17 cellular contexts compared by ENCODE assay signal in genomic region chr16:75534560-75535205, GRCh38. TPM values are rescaled to one million over a fixed set of nuclear protein-coding genes. Genes with fewer than 3 reads are reported as not detected.
DNase-seq lines count a peak whose midpoint lies in the region; ATAC-seq, FAIRE-seq and TF ChIP-seq lines count a peak whose summit lies in the region.
"Had no signal": no experiment of that assay in that cellular context is flagged by ENCODE, and none has a peak within 500 bp of the region (broad histone marks: within the 10 kb centered on the region; RNA-seq: fewer than 3 reads in every experiment).

No MANE protein-coding gene starts in this region.

- 23% methylated on average over 19 of the region's 19 CpGs for WGBS in K562 (ENCODE audit: insufficient coverage, low coverage, missing lambda C conversion rate)

- H2AFZ ChIP-seq in K562 (ENCODE audit: low read depth, low read length) = no peak overlapping the region

- H3K4me1 ChIP-seq in BLaER1 (peaks cover 16% of the 10 kb centered on the region), K562 (replicated peaks in 1 of 2; ENCODE audit: control insufficient read depth in 2 of 2, insufficient read depth in 2 of 2, low read length in 2 of 2) (peaks cover 0 to 16% of the 10 kb centered on the region in 2 experiments; a peak in 1 of 5 replicates), mucosa of descending colon (ENCODE audit: low read depth) (peaks cover 10% of the 10 kb centered on the region)
- H3K4me1 ChIP-seq: A549 had no signal

- peaks cover 5% of the 10 kb centered on the region; the same call in 1 of the 2 replicates for H3K9me3 ChIP-seq in BLaER1
- H3K9me3 ChIP-seq in K562 (replicated peaks; ENCODE audit: control insufficient read depth, insufficient read depth, low read depth, low read length) = no peaks in the 10 kb centered on the region
- H3K9me3 ChIP-seq in mucosa of descending colon = no peaks in the 10 kb centered on the region
- H3K9me3 ChIP-seq: A549 had no signal

- H4K20me1 ChIP-seq in BLaER1 (no peaks in the 10 kb centered on the region), K562 (replicated peaks; ENCODE audit: control insufficient read depth, insufficient read depth, low read length) (peaks cover 4% of the 10 kb centered on the region; the same call in 1 of the 2 replicates)

- TF ChIP-seq POLR2A in K562 (conservative IDR thresholded peaks at IDR 0.05) = no peak

- TF ChIP-seq CTCF in K562 (IDR thresholded peaks at IDR 0.05 in 2 of 3, conservative IDR thresholded peaks at IDR 0.05 in 1 of 3; ENCODE audit: insufficient read depth in 2 of 3, low read depth in 1 of 3, low read length in 3 of 3) (no peak), mucosa of descending colon (IDR thresholded peaks at IDR 0.05) (no peak)

- intact Hi-C loops in K562 (cut with micrococcal nuclease) = no loop called here
- intact Hi-C loops in mucosa of descending colon (cut with DNase I, micrococcal nuclease) = no loop called here

- H3K4me2 ChIP-seq in BLaER1 = peak overlapping the region; percentile 62
- H3K4me2 ChIP-seq in K562 (ENCODE audit: insufficient read depth, low read length) = no peak overlapping the region
- H3K4me2 ChIP-seq: A549 had no signal

- 0 out of 2 replicates have a peak, but pooled peaks cover 2% of the 10 kb centered on the region for H3K36me3 ChIP-seq in BLaER1
- no peaks in the 10 kb centered on the region for H3K36me3 ChIP-seq in K562 (ENCODE audit: control insufficient read depth, insufficient read depth, low read length)
- H3K36me3 ChIP-seq in mucosa of descending colon (ENCODE audit: low read depth) = no peaks in the 10 kb centered on the region

- H3K79me2 ChIP-seq in K562 (ENCODE audit: control insufficient read depth, insufficient read depth, low read length) = no peaks in the 10 kb centered on the region

- peak overlapping the region; percentile 41; the same call in 1 of the 2 replicates for H3K9ac ChIP-seq in BLaER1
- peak overlapping the region in 1 of 2 experiments; percentile 56; a peak in 1 of 4 replicates for H3K9ac ChIP-seq in K562 (ENCODE audit: insufficient read depth in 1 of 2, low read depth in 2 of 2, low read length in 2 of 2)

- H3K4me3 ChIP-seq in BLaER1 = no peak overlapping the region
- no peak overlapping the region for H3K4me3 ChIP-seq in K562
- no peak overlapping the region for H3K4me3 ChIP-seq in mucosa of descending colon
- H3K4me3 ChIP-seq: A549 had no signal

- POLR2A ChIA-PET in K562 (lab: Yijun Ruan, JAX) = interaction anchor here (0.7 to 5.1 kb wide), 10 partner anchors 8 to 122 kb away, joined by 3 to 27 read pairs (median 4); no protein-coding TSS in a partner anchor

- CTCF ChIA-PET in K562 (lab: Yijun Ruan, JAX; ENCODE audit: low intra/inter-chr PET ratio) = no interaction called here

- in situ Hi-C loops in K562 (cut with MboI) = no loop called here

- no TSS peak for BruUV-seq in K562 (replicated peaks; lab: Mats Ljungman, UMichigan)

- H3K27ac ChIP-seq in BLaER1 (peak overlapping the region; percentile 51; the same call in 1 of the 2 replicates), K562 (ENCODE audit: extremely low read depth, low read depth, low read length) (no peak overlapping the region)
- H3K27ac ChIP-seq: A549 had no signal

- no peak for TF ChIP-seq RAD21 in K562 (CRISPR knock-in tag; conservative IDR thresholded peaks at IDR 0.05 in 1 of 2, IDR thresholded peaks at IDR 0.05 in 1 of 2)

- H3K9me1 ChIP-seq in K562 (ENCODE audit: control insufficient read depth, insufficient read depth, low read length) = no peaks in the 10 kb centered on the region

- H3K27me3 ChIP-seq in BLaER1 (no peaks in the 10 kb centered on the region), K562 (ENCODE audit: control insufficient read depth in 2 of 2, insufficient read depth in 2 of 2, low read length in 2 of 2) (peaks cover 22 to 51% of the 10 kb centered on the region in 2 experiments)

- TF ChIP-seq EP300 in K562 (IDR thresholded peaks at IDR 0.05; ENCODE audit: low read length) = no peak

- ATAC-seq in K562 (no peak; the same call in 2 of the 3 replicates), mucosa of descending colon (peak; percentile 0), GM19395 (IDR thresholded peaks at IDR 0.05; ENCODE audit: unreplicated experiment) (no peak)
- ATAC-seq: A549 had no signal

- FAIRE-seq in K562 (lab: Jason Lieb, UNC) = no peak
- FAIRE-seq: A549, D721Med had no signal

- no peak for DNase-seq in K562 (ENCODE audit: extremely low read depth in 1 of 4, low spot score in 3 of 4)
- peak in 1 of 3 donors; percentile 46 for DNase-seq in mucosa of descending colon
- peak; percentile 35 for DNase-seq in renal cortical epithelial cell (ENCODE audit: low read depth)
- DNase-seq in HuH-7 (ENCODE audit: low spot score) = no peak
- DNase-seq in NCI-H1694 treated with DMSO at 0.1 percent for 48 hours (lab: John Stamatoyannopoulos, UW) = no peak
- DNase-seq: CD4-positive, alpha-beta T cell; NCI-H1417; NCI-H2029; NCI-H510A; SIG-M5 had no signal

RNA-seq across cellular contexts. Expression of gene CHST5, which starts 1.2 kb away (rescaled TPM):
- 0.48 and 0.88 TPM in 2 replicates for total RNA-seq in K562 (2011; cell fraction: chromatin; rRNA removed; ENCODE audit: low replicate concordance)
- 0.26 and 0.50 TPM in 2 replicates for total RNA-seq in K562 (2011; cell fraction: nucleolus; rRNA removed)
- 0.59 and 0.76 TPM in 2 replicates for total RNA-seq in K562 (2011; cell fraction: nucleoplasm; rRNA removed)
- total RNA-seq in K562 (2014; rRNA removed) (not detected in 2 replicates), K562 (2014; rRNA removed; fragmentation: Illumina TruSeq; extraction: Trizol) (not detected in 2 replicates), K562 (2015; rRNA removed; fragmentation: Illumina TruSeq; extraction: Trizol) (0.07 TPM in 1 of 2 replicates, not detected in the other), K562 (2021) (0.18 and 0.20 TPM in 2 replicates), mucosa of descending colon (100 to 1,000 TPM in 2 of 3 donors, 10 to 100 TPM in 1; 27.4 to 111 (median 105) TPM), renal cortical epithelial cell (0.05 TPM in 1 of 2 replicates, not detected in the other)
- polyA plus RNA-seq in K562 (2011; rRNA removed) (0.06 and 0.09 TPM in 2 replicates), K562 (2014; fragmentation: Illumina TruSeq; extraction: Trizol) (0.40 TPM in 1 of 2 replicates, not detected in the other), K562 (2014; fragmentation: Nextera tagmentation; extraction: Ambion mirVana) (not detected), K562 (2014; rRNA removed) (0.05 and 0.21 TPM in 2 replicates)
- polyA plus RNA-seq in K562 (2011; cell fraction: cytosol; rRNA removed) = 0.03 and 0.19 TPM in 2 replicates
- 0.34 and 0.58 TPM in 2 replicates for polyA plus RNA-seq in K562 (2011; cell fraction: nucleus; rRNA removed)
- not detected in 2 replicates for polyA plus RNA-seq in K562 (2012)
- 0.07 and 0.09 TPM in 2 replicates for polyA minus RNA-seq in K562 (2011; rRNA and poly(A)+ RNA removed)
- polyA minus RNA-seq in K562 (2011; cell fraction: cytosol; rRNA and poly(A)+ RNA removed) = not detected in 2 replicates
- 0.22 TPM in 1 of 2 replicates, not detected in the other for polyA minus RNA-seq in K562 (2011; cell fraction: nucleus; rRNA and poly(A)+ RNA removed)
- total RNA-seq: CD4-positive, alpha-beta T cell; H9; RPMI7951 had no signal
- polyA plus RNA-seq: IgD-negative memory B cell had no signal

RNA-seq across cellular contexts. Expression of gene TMEM231, which starts 21.4 kb away (rescaled TPM):
- total RNA-seq in K562 (2011; cell fraction: chromatin; rRNA removed; ENCODE audit: low replicate concordance) = 31.6 and 45.2 TPM in 2 replicates
- 32.4 and 38.0 TPM in 2 replicates for total RNA-seq in K562 (2011; cell fraction: nucleolus; rRNA removed)
- total RNA-seq in K562 (2011; cell fraction: nucleoplasm; rRNA removed) = 45.1 and 54.6 TPM in 2 replicates
- 9.0 and 13.0 TPM in 2 replicates for total RNA-seq in K562 (2014; rRNA removed)
- total RNA-seq in K562 (2014; rRNA removed; fragmentation: Illumina TruSeq; extraction: Trizol) = 7.6 and 9.1 TPM in 2 replicates
- 6.8 and 7.2 TPM in 2 replicates for total RNA-seq in K562 (2015; rRNA removed; fragmentation: Illumina TruSeq; extraction: Trizol)
- total RNA-seq in K562 (2021) = 12.6 and 13.9 TPM in 2 replicates
- polyA plus RNA-seq in K562 (2011; rRNA removed) = 27.6 and 30.2 TPM in 2 replicates
- polyA plus RNA-seq in K562 (2011; cell fraction: cytosol; rRNA removed) = 70.9 and 80.2 TPM in 2 replicates
- polyA plus RNA-seq in K562 (2011; cell fraction: nucleus; rRNA removed) = 37.7 and 43.4 TPM in 2 replicates
- polyA plus RNA-seq in K562 (2012) = 10.1 and 12.8 TPM in 2 replicates
- 15.6 and 17.0 TPM in 2 replicates for polyA plus RNA-seq in K562 (2014; fragmentation: Illumina TruSeq; extraction: Trizol)
- polyA plus RNA-seq in K562 (2014; fragmentation: Nextera tagmentation; extraction: Ambion mirVana) = 1 to 10 TPM; 1.6 to 2.8 TPM
- polyA plus RNA-seq in K562 (2014; rRNA removed) = 10.9 and 13.0 TPM in 2 replicates
- 29.7 and 48.7 TPM in 2 replicates for polyA minus RNA-seq in K562 (2011; rRNA and poly(A)+ RNA removed)
- polyA minus RNA-seq in K562 (2011; cell fraction: cytosol; rRNA and poly(A)+ RNA removed) = 18.2 and 21.3 TPM in 2 replicates
- 16.7 and 17.2 TPM in 2 replicates for polyA minus RNA-seq in K562 (2011; cell fraction: nucleus; rRNA and poly(A)+ RNA removed)
- 1 to 10 TPM; 4.7 to 7.3 (median 5.5) TPM for total RNA-seq in mucosa of descending colon
- 9.7 and 18.3 TPM in 2 replicates for total RNA-seq in renal cortical epithelial cell

RNA-seq across cellular contexts. Expression of gene GABARAPL2, which starts 31.5 kb away (rescaled TPM):
- total RNA-seq in K562 (2011; cell fraction: chromatin; rRNA removed; ENCODE audit: low replicate concordance) = 39.7 and 43.4 TPM in 2 replicates
- 27.6 and 28.0 TPM in 2 replicates for total RNA-seq in K562 (2011; cell fraction: nucleolus; rRNA removed)
- 46.8 and 63.5 TPM in 2 replicates for total RNA-seq in K562 (2011; cell fraction: nucleoplasm; rRNA removed)
- 39.8 and 42.1 TPM in 2 replicates for total RNA-seq in K562 (2014; rRNA removed)
- 65.5 and 81.6 TPM in 2 replicates for total RNA-seq in K562 (2014; rRNA removed; fragmentation: Illumina TruSeq; extraction: Trizol)
- total RNA-seq in K562 (2015; rRNA removed; fragmentation: Illumina TruSeq; extraction: Trizol) = 49.0 and 50.5 TPM in 2 replicates
- 89.2 and 91.8 TPM in 2 replicates for total RNA-seq in K562 (2021)
- 89.0 and 118 TPM in 2 replicates for polyA plus RNA-seq in K562 (2011; rRNA removed)
- 44.7 and 87.3 TPM in 2 replicates for polyA plus RNA-seq in K562 (2011; cell fraction: cytosol; rRNA removed)
- 37.3 and 59.0 TPM in 2 replicates for polyA plus RNA-seq in K562 (2011; cell fraction: nucleus; rRNA removed)
- polyA plus RNA-seq in K562 (2012) = 113 TPM in 2 replicates
- 88.2 and 94.1 TPM in 2 replicates for polyA plus RNA-seq in K562 (2014; fragmentation: Illumina TruSeq; extraction: Trizol)
- 100 to 1,000 TPM; 252 to 288 TPM for polyA plus RNA-seq in K562 (2014; fragmentation: Nextera tagmentation; extraction: Ambion mirVana)
- polyA plus RNA-seq in K562 (2014; rRNA removed) = 101 and 105 TPM in 2 replicates
- 52.9 and 56.0 TPM in 2 replicates for polyA minus RNA-seq in K562 (2011; rRNA and poly(A)+ RNA removed)
- 27.2 and 28.1 TPM in 2 replicates for polyA minus RNA-seq in K562 (2011; cell fraction: cytosol; rRNA and poly(A)+ RNA removed)
- 14.4 and 26.2 TPM in 2 replicates for polyA minus RNA-seq in K562 (2011; cell fraction: nucleus; rRNA and poly(A)+ RNA removed)
- 100 to 1,000 TPM in 2 of 3 donors, 10 to 100 TPM in 1; 81.4 to 110 (median 106) TPM for total RNA-seq in mucosa of descending colon
- total RNA-seq in renal cortical epithelial cell = 42.9 and 101 TPM in 2 replicates

RNA-seq across cellular contexts. Expression of gene CHST6, which starts 39.4 kb away (rescaled TPM):
- total RNA-seq in K562 (2011; cell fraction: chromatin; rRNA removed; ENCODE audit: low replicate concordance) = 0.16 TPM in 1 of 2 replicates, not detected in the other
- total RNA-seq in K562 (2011; cell fraction: nucleolus; rRNA removed) = under 0.01 TPM in 2 replicates
- total RNA-seq in K562 (2011; cell fraction: nucleoplasm; rRNA removed) = 0.07 and 0.08 TPM in 2 replicates
- total RNA-seq in K562 (2014; rRNA removed) (0.05 TPM in 1 of 2 replicates, not detected in the other), K562 (2014; rRNA removed; fragmentation: Illumina TruSeq; extraction: Trizol) (not detected in 2 replicates), K562 (2015; rRNA removed; fragmentation: Illumina TruSeq; extraction: Trizol) (not detected in 2 replicates), K562 (2021) (0.02 and 0.09 TPM in 2 replicates), mucosa of descending colon (1 to 10 TPM; 1.8 to 2.9 (median 2.9) TPM), renal cortical epithelial cell (1.1 and 1.4 TPM in 2 replicates)
- polyA plus RNA-seq in K562 (2011; rRNA removed) (0.01 TPM in 1 of 2 replicates, not detected in the other), K562 (2014; fragmentation: Illumina TruSeq; extraction: Trizol) (not detected in 2 replicates), K562 (2014; fragmentation: Nextera tagmentation; extraction: Ambion mirVana) (not detected), K562 (2014; rRNA removed) (not detected in 2 replicates)
- polyA plus RNA-seq in K562 (2011; cell fraction: cytosol; rRNA removed) = 0.04 TPM in 1 of 2 replicates, not detected in the other
- polyA plus RNA-seq in K562 (2011; cell fraction: nucleus; rRNA removed) = not detected in 2 replicates
- not detected in 2 replicates for polyA plus RNA-seq in K562 (2012)
- 0.04 TPM in 1 of 2 replicates, not detected in the other for polyA minus RNA-seq in K562 (2011; rRNA and poly(A)+ RNA removed)
- not detected in 2 replicates for polyA minus RNA-seq in K562 (2011; cell fraction: cytosol; rRNA and poly(A)+ RNA removed)
- polyA minus RNA-seq in K562 (2011; cell fraction: nucleus; rRNA and poly(A)+ RNA removed) = 0.11 and 0.13 TPM in 2 replicates
- total RNA-seq: CD4-positive, alpha-beta T cell had no signal

Comparison
In these comparisons a context has a peak if more than half of its experiments do, and no peak if none do; other contexts are left out.
1. RNA of gene CHST5, which starts 1.2 kb away (total RNA-seq): 27.4 to 111 TPM in mucosa of descending colon; 0.07 to 0.88 TPM in K562 and 0.05 TPM in renal cortical epithelial cell; every median in the first group is over 10 times any median in the second.